In genomic region chr3:4841783-4842440, GRCh38 we compare ENCODE assay signal across 17 cellular contexts.
DNase-seq lines count a peak whose midpoint lies in the region; ATAC-seq and TF ChIP-seq lines count a peak whose summit lies in the region.
"Had no signal": no experiment of that assay in that cellular context is flagged by ENCODE, and none has a peak within 500 bp of the region (broad histone marks: within the 10 kb centered on the region; RNA-seq: fewer than 3 reads in every experiment).

No MANE protein-coding gene starts in this region.

- H3K4me1 Mint-ChIP-seq in activated CD8-positive, alpha-beta memory T cell treated with anti-CD3 and anti-CD28 coated beads, Interleukin-2, amount 10 ng/mL, durations not matched to agents 7 days and 5 days, result peaks cover 91% of the 10 kb centered on the region
- H3K4me1 Mint-ChIP-seq in activated CD8-positive, alpha-beta T cell treated with anti-CD3 and anti-CD28 coated beads for 36 hours (ENCODE audit: low read depth), result peaks cover 91% of the 10 kb centered on the region

- WGBS in smooth muscle cell (ENCODE audit: low lambda C conversion rate), result 25% methylated on average over 3 of the region's 3 CpGs

- no peaks in the 10 kb centered on the region for H3K79me2 ChIP-seq in smooth muscle cell (ENCODE audit: low read depth)

- H3K9me3 ChIP-seq in smooth muscle cell (replicated peaks; ENCODE audit: low read depth) (no peaks in the 10 kb centered on the region), tibial artery (no peaks in the 10 kb centered on the region)
- H3K9me3 ChIP-seq: ovary, spleen, suprapubic skin had no signal

- H3K27me3 Mint-ChIP-seq in activated CD8-positive, alpha-beta memory T cell treated with anti-CD3 and anti-CD28 coated beads, Interleukin-2, amount 10 ng/mL, durations not matched to agents 7 days and 5 days, result no peaks in the 10 kb centered on the region
- no peaks in the 10 kb centered on the region for H3K27me3 Mint-ChIP-seq in activated CD8-positive, alpha-beta T cell treated with anti-CD3 and anti-CD28 coated beads for 36 hours

- H3K9ac ChIP-seq in smooth muscle cell (ENCODE audit: low read depth), result peak overlapping the region; percentile 73

- peak overlapping the region; percentile 75 for H3K4me2 ChIP-seq in smooth muscle cell

- H3K36me3 ChIP-seq in smooth muscle cell (ENCODE audit: low read depth), result no peaks in the 10 kb centered on the region
- H3K36me3 ChIP-seq in tibial artery, result peaks cover 16 to 34% (median 28%) of the 10 kb centered on the region in 3 donors
- H3K36me3 ChIP-seq: ovary, suprapubic skin had no signal

- peaks cover 65% of the 10 kb centered on the region for H3K36me3 Mint-ChIP-seq in activated CD8-positive, alpha-beta memory T cell treated with anti-CD3 and anti-CD28 coated beads, Interleukin-2, amount 10 ng/mL, durations not matched to agents 7 days and 5 days
- peaks cover 68% of the 10 kb centered on the region for H3K36me3 Mint-ChIP-seq in activated CD8-positive, alpha-beta T cell treated with anti-CD3 and anti-CD28 coated beads for 36 hours (ENCODE audit: low read depth)

- peak; percentile 43 for ATAC-seq in activated CD8-positive, alpha-beta memory T cell treated with anti-CD3 and anti-CD28 coated beads, Interleukin-2, amount 10 ng/mL, durations not matched to agents 7 days and 5 days
- ATAC-seq in activated CD8-positive, alpha-beta T cell treated with anti-CD3 and anti-CD28 coated beads for 36 hours, result peak; percentile 60
- ATAC-seq in esophagus mucosa (peak; percentile 47), HG02642 (IDR thresholded peaks at IDR 0.05; ENCODE audit: poor library complexity, unreplicated experiment) (no peak)

- no peak overlapping the region for H3K4me3 ChIP-seq in smooth muscle cell
- no peak overlapping the region for H3K4me3 ChIP-seq in tibial artery
- H3K4me3 ChIP-seq: coronary artery, ovary, spleen, suprapubic skin had no signal

- TF ChIP-seq CTCF in activated CD8-positive, alpha-beta T cell treated with anti-CD3 and anti-CD28 coated beads for 36 hours (IDR thresholded peaks at IDR 0.05), result no peak
- no peak for TF ChIP-seq CTCF in smooth muscle cell (IDR thresholded peaks at IDR 0.05; ENCODE audit: borderline replicate concordance, insufficient read depth, poor library complexity, severe bottlenecking)
- TF ChIP-seq CTCF in tibial artery (IDR thresholded peaks at IDR 0.05), result no peak

- H3K27ac ChIP-seq in smooth muscle cell (ENCODE audit: low read depth), result peak overlapping the region; percentile 95
- no peak overlapping the region for H3K27ac ChIP-seq in tibial artery
- H3K27ac ChIP-seq: coronary artery, HL-60, ovary, spleen, suprapubic skin had no signal

- H2AFZ ChIP-seq in smooth muscle cell (ENCODE audit: low read depth), result peak overlapping the region; percentile 26

- POLR2A ChIA-PET in activated CD8-positive, alpha-beta T cell treated with anti-CD3 and anti-CD28 coated beads for 36 hours (lab: Charles Lee), result interaction anchor here (0.7 to 21.8 kb wide), 10 partner anchors 8 to 181 kb away, joined by 3 to 434 read pairs (median 6); partner anchors contain the start of gene BHLHE40

- intact Hi-C loops in activated CD8-positive, alpha-beta T cell treated with anti-CD3 and anti-CD28 coated beads for 36 hours (cut with micrococcal nuclease), result no loop called here
- intact Hi-C loops in tibial artery (cut with DNase I; ENCODE audit: low total_unique reads), result no loop called here

- CTCF ChIA-PET in activated CD8-positive, alpha-beta memory T cell treated with anti-CD3 and anti-CD28 coated beads, Interleukin-2, amount 10 ng/mL, durations not matched to agents 7 days and 5 days (lab: Charles Lee), result interaction anchor here (1.2 to 2.9 kb wide), 9 partner anchors 9 to 216 kb away, joined by 3 to 17 read pairs (median 5); no protein-coding TSS in a partner anchor
- CTCF ChIA-PET in activated CD8-positive, alpha-beta T cell treated with anti-CD3 and anti-CD28 coated beads for 36 hours (lab: Charles Lee), result interaction anchor here (0.6 to 3.1 kb wide), 12 partner anchors 9 to 181 kb away, joined by 3 to 13 read pairs (median 4); partner anchors contain the start of gene BHLHE40

- H3K27me3 ChIP-seq in smooth muscle cell (ENCODE audit: low read depth), result no peaks in the 10 kb centered on the region
- H3K27me3 ChIP-seq in tibial artery, result no peaks in the 10 kb centered on the region
- H3K27me3 ChIP-seq: ovary, spleen, suprapubic skin had no signal

- DNase-seq in activated CD8-positive, alpha-beta memory T cell treated with anti-CD3 and anti-CD28 coated beads, Interleukin-2, amount 10 ng/mL, durations not matched to agents 7 days and 5 days, result no peak
- no peak for DNase-seq in activated CD8-positive, alpha-beta memory T cell treated with anti-CD3 and anti-CD28 coated beads, Interleukin-2, amount 50 U/mL, for 48 hours
- DNase-seq in activated CD8-positive, alpha-beta T cell treated with anti-CD3 and anti-CD28 coated beads for 36 hours, result no peak
- DNase-seq in smooth muscle cell (lab: John Stamatoyannopoulos, UW; ENCODE audit: unreplicated experiment) (no peak), tibial artery (no peak), NCI-H2107 treated with DMSO at 0.1 percent for 48 hours (lab: John Stamatoyannopoulos, UW; ENCODE audit: unreplicated experiment) (no peak)
- DNase-seq: NCI-H1417 treated with DMSO at 0.1 percent for 48 hours, NCI-H510A, OCI-M1, ovary, spleen, SW 1271 had no signal

- H3K27ac Mint-ChIP-seq in activated CD8-positive, alpha-beta memory T cell treated with anti-CD3 and anti-CD28 coated beads, Interleukin-2, amount 10 ng/mL, durations not matched to agents 7 days and 5 days, result peak overlapping the region; percentile 90
- peak overlapping the region; percentile 99 for H3K27ac Mint-ChIP-seq in activated CD8-positive, alpha-beta T cell treated with anti-CD3 and anti-CD28 coated beads for 36 hours

- H3K9me3 Mint-ChIP-seq in activated CD8-positive, alpha-beta memory T cell treated with anti-CD3 and anti-CD28 coated beads, Interleukin-2, amount 10 ng/mL, durations not matched to agents 7 days and 5 days (ENCODE audit: low read depth), result no peaks in the 10 kb centered on the region
- peaks cover 5% of the 10 kb centered on the region for H3K9me3 Mint-ChIP-seq in activated CD8-positive, alpha-beta T cell treated with anti-CD3 and anti-CD28 coated beads for 36 hours

- H4K20me1 ChIP-seq in smooth muscle cell (ENCODE audit: low read depth), result no peaks in the 10 kb centered on the region

- H3K4me3 Mint-ChIP-seq in activated CD8-positive, alpha-beta memory T cell treated with anti-CD3 and anti-CD28 coated beads, Interleukin-2, amount 10 ng/mL, durations not matched to agents 7 days and 5 days, result peak overlapping the region; percentile 19
- no peak overlapping the region for H3K4me3 Mint-ChIP-seq in activated CD8-positive, alpha-beta T cell treated with anti-CD3 and anti-CD28 coated beads for 36 hours

- peaks cover 11% of the 10 kb centered on the region for H3F3A ChIP-seq in smooth muscle cell (ENCODE audit: low read depth)

- H3K4me1 ChIP-seq in smooth muscle cell (ENCODE audit: low read depth), result peaks cover 11% of the 10 kb centered on the region
- H3K4me1 ChIP-seq in tibial artery, result no peaks in the 10 kb centered on the region
